22 cellular contexts compared by ENCODE assay signal in the genomic region with DNA sequence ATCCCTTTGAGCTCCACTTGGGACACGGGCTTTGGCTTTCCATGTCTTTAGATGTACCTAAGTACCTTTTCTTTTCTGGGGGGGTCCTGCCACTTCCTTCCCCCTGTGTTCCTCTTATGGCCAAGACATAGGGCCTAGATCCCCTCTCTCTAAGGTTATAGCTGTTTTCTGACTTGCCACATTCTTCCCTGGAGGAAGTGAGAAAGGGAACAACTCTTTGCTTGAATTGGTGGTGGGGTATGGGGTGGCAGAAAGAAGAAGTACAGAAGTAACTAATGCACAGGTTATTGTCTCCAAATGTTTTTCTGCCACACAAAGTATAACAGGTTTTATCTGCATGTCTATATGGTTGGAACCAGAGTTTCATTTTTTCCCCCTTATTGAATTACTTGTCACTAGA. TPM values are rescaled to one million over a fixed set of nuclear protein-coding genes. Genes with fewer than 3 reads are reported as not detected.
A peak's percentile ranks its signal among the peaks of the same experiment; 100 is the strongest.
DNase-seq lines count a peak whose midpoint lies in the region; ATAC-seq and TF ChIP-seq lines count a peak whose summit lies in the region.
"Had no signal": no experiment of that assay in that cellular context is flagged by ENCODE, and none has a peak within 500 bp of the region (broad histone marks: within the 10 kb centered on the region; RNA-seq: fewer than 3 reads in every experiment).

No MANE protein-coding gene starts in this region.

- DNase-seq in Kasumi-1 (lab: John Stamatoyannopoulos, UW) = peak; percentile 41 to 53
- DNase-seq in NOMO-1 treated with dmso at 0.1 percent for 144 hours (lab: John Stamatoyannopoulos, UW; ENCODE audit: unreplicated experiment) = peak; percentile 79
- no peak for DNase-seq in activated B cell treated with CpG ODN at 0.5 μM for 24 hours
- peak; percentile 13 for DNase-seq in stimulated activated naive B cell treated with anti-CD40 and anti-IgM and Interleukin-4, amounts not matched to agents 10 μg/mL and 1 μg/mL and 100 μg/mL, for 72 hours
- DNase-seq in KG1 (lab: John Stamatoyannopoulos, UW) = no peak
- DNase-seq in NCI-H1694 (lab: John Stamatoyannopoulos, UW) = no peak
- DNase-seq in NAMALWA (ENCODE audit: low spot score) = no peak
- DNase-seq: CD8-positive, alpha-beta memory T cell; DMS79 treated with DMSO at 0.1 percent for 48 hours; NCI-H1048; NCI-H1436 treated with DMSO at 0.1 percent for 48 hours; NCI-H2081 treated with DMSO at 0.1 percent for 48 hours; NCI-H510A; NCI-H82; T-cell; T-helper 9 cell had no signal

- CTCF ChIA-PET in activated B cell treated with CpG ODN at 0.5 μM for 24 hours (lab: Charles Lee) = no interaction called here

- H3K4me1 Mint-ChIP-seq in activated B cell treated with CpG ODN at 0.5 μM for 24 hours = peaks cover 41% of the 10 kb centered on the region
- peaks cover 23 to 27% of the 10 kb centered on the region in 2 donors for H3K4me1 Mint-ChIP-seq in stimulated activated naive B cell treated with anti-CD40 and anti-IgM and Interleukin-4, amounts not matched to agents 10 μg/mL and 1 μg/mL and 100 μg/mL, for 72 hours

- H3K36me3 Mint-ChIP-seq in activated B cell treated with CpG ODN at 0.5 μM for 24 hours (ENCODE audit: low read depth) = no peaks in the 10 kb centered on the region
- peaks cover 5 to 6% of the 10 kb centered on the region in 2 donors for H3K36me3 Mint-ChIP-seq in stimulated activated naive B cell treated with anti-CD40 and anti-IgM and Interleukin-4, amounts not matched to agents 10 μg/mL and 1 μg/mL and 100 μg/mL, for 72 hours
- H3K36me3 Mint-ChIP-seq: CD8-positive, alpha-beta memory T cell; T-cell had no signal

- ATAC-seq in activated B cell treated with CpG ODN at 0.5 μM for 24 hours (ENCODE audit: low read depth) (peak; percentile 56), GM19328 (IDR thresholded peaks at IDR 0.05; ENCODE audit: unreplicated experiment) (no peak)
- ATAC-seq in stimulated activated naive B cell treated with anti-CD40 and anti-IgM and Interleukin-4, amounts not matched to agents 10 μg/mL and 1 μg/mL and 100 μg/mL, for 72 hours (replicated peaks) = peak; percentile 91 to 92
- ATAC-seq: T-cell had no signal

- H3K27me3 Mint-ChIP-seq in activated B cell treated with CpG ODN at 0.5 μM for 24 hours = no peaks in the 10 kb centered on the region
- H3K27me3 Mint-ChIP-seq in stimulated activated naive B cell treated with anti-CD40 and anti-IgM and Interleukin-4, amounts not matched to agents 10 μg/mL and 1 μg/mL and 100 μg/mL, for 72 hours = peaks cover 0 to 6% of the 10 kb centered on the region in 2 donors

- H3K9me3 Mint-ChIP-seq in activated B cell treated with CpG ODN at 0.5 μM for 24 hours = no peaks in the 10 kb centered on the region
- peaks cover 3 to 19% of the 10 kb centered on the region in 2 donors for H3K9me3 Mint-ChIP-seq in stimulated activated naive B cell treated with anti-CD40 and anti-IgM and Interleukin-4, amounts not matched to agents 10 μg/mL and 1 μg/mL and 100 μg/mL, for 72 hours
- H3K9me3 Mint-ChIP-seq: T-cell had no signal

- peak overlapping the region; percentile 15 for H3K27ac Mint-ChIP-seq in activated B cell treated with CpG ODN at 0.5 μM for 24 hours
- no peak overlapping the region for H3K27ac Mint-ChIP-seq in stimulated activated naive B cell treated with anti-CD40 and anti-IgM and Interleukin-4, amounts not matched to agents 10 μg/mL and 1 μg/mL and 100 μg/mL, for 72 hours
- H3K27ac Mint-ChIP-seq: CD8-positive, alpha-beta memory T cell; T-cell had no signal

- intact Hi-C loops in activated B cell treated with CpG ODN at 0.5 μM for 24 hours (cut with micrococcal nuclease) = no loop called here

- H3K4me3 Mint-ChIP-seq in activated B cell treated with CpG ODN at 0.5 μM for 24 hours = peak overlapping the region; percentile 33
- H3K4me3 Mint-ChIP-seq in stimulated activated naive B cell treated with anti-CD40 and anti-IgM and Interleukin-4, amounts not matched to agents 10 μg/mL and 1 μg/mL and 100 μg/mL, for 72 hours = no peak overlapping the region
- H3K4me3 Mint-ChIP-seq: CD8-positive, alpha-beta memory T cell; T-cell had no signal

- TF ChIP-seq CTCF in activated B cell treated with CpG ODN at 0.5 μM for 24 hours (IDR thresholded peaks at IDR 0.05) = no peak

- POLR2A ChIA-PET in activated B cell treated with CpG ODN at 0.5 μM for 24 hours (lab: Charles Lee) = no interaction called here

RNA-seq across cellular contexts. Expression of a gene that starts 29.7 kb away (rescaled TPM):
- not detected in 2 replicates for total RNA-seq in activated B cell treated with CpG ODN at 0.5 μM for 24 hours
- total RNA-seq: CD8-positive, alpha-beta memory T cell; G401; H1; HT-29; LHCN-M2; SK-MEL-5; T-cell had no signal

Comparison
In these comparisons a context has a peak if more than half of its experiments do, and no peak if none do; other contexts are left out.
1. DNase-seq: peak in Kasumi-1 (2 of 2), NOMO-1 treated with dmso at 0.1 percent for 144 hours (single experiment) and stimulated activated naive B cell treated with anti-CD40 and anti-IgM and Interleukin-4, amounts not matched to agents 10 μg/mL and 1 μg/mL and 100 μg/mL, for 72 hours (single experiment); none in activated B cell treated with CpG ODN at 0.5 μM for 24 hours (single experiment), KG1 (single experiment), NCI-H1694 (single experiment) and NAMALWA (single experiment).